3 cellular contexts compared by ENCODE assay signal in the genomic region with DNA sequence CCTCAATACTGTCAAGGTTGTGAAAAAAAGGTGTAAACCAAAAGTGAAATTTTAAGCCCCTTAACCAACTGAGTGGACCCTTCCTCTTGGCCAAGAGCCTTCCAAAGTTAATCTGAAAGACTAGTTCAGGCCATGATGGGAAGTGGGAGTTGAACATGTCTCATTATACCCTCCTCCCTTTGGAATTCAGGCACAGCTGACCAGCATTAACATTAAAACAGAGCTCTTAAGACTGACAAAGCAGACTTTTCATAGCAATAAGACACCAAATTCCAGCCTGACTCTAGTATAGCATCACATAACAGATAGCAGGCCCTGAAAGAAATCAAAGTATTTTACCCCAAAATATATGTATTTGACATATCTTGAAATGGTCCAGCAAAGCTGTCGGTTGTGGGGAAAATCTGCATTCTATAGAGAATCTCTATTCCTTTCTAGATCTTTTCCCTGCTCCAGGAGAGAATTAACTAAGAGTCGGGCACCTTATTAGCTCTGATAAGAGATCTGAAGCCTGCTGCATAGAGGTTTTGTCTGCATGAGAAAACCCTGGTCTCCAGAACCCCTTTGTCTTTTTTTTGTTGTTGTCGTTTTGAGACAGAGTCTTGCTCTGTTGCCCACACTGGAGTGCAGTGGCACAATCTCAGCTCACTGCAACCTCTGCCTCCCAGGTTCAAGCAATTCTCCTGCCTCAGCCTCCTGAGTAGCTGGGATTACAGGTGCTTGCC. TPM values are rescaled to one million over a fixed set of nuclear protein-coding genes. Genes with fewer than 3 reads are reported as not detected.
"Had no signal": no experiment of that assay in that cellular context is flagged by ENCODE, and none has a peak within 500 bp of the region (broad histone marks: within the 10 kb centered on the region; RNA-seq: fewer than 3 reads in every experiment).

No MANE protein-coding gene starts in this region.

RNA-seq across cellular contexts. Expression of a gene that starts 43.2 kb away (rescaled TPM):
- total RNA-seq: HepG2, HT-29 had no signal
- polyA plus RNA-seq: IgD-negative memory B cell had no signal
